Comparison of ENCODE assay signal across 1 cellular context in the genomic region with DNA sequence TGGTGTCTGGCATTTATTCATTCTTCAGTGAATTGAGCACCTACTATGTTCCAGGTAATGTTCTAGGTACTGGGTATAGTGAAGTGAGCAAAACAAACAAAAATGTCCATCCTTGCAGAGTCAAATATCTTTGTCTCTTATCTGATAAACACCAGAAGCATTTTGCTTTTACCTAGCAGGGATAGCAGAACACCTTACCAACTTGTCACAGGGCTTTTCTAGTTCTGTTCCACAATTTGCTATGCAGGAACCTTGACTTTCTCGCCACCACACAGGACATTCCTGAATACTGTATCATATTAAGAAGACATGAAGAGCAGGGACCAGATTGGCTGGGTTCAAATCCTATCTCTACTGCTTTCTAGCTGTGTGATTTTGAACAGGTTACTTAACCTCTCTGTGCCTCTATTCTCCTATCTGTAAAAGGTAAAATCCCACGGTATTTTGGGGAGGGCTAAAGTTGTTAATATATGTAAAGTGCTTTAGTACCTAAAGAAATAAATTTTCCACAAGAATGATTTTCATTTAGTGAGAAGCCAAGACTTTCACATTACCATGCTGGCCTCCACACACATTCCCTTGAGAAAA.
TF ChIP-seq lines count a peak whose summit lies in the region.

No MANE protein-coding gene starts in this region.

TF ChIP-seq in HEK293, 187 proteins besides CTCF, POLR2A, EP300 and RAD21:
- TF ChIP-seq ZNF768 (tag by site-specific recombination; IDR thresholded peaks at IDR 0.05): 0 out of 2 replicates have a peak, but pooled peaks have one; percentile 28
- no peak for TF ChIP-seq ZBTB48 (tag by site-specific recombination; IDR thresholded peaks at IDR 0.05)
- peak; percentile 86 for TF ChIP-seq ZNF157 (tag by site-specific recombination; IDR thresholded peaks at IDR 0.05)
TF ChIP-seq in HEK293: peak in this region for 2.
